13 cellular contexts compared by ENCODE assay signal in genomic region chr1:203136409-203137042, GRCh38. TPM values are rescaled to one million over a fixed set of nuclear protein-coding genes. Genes with fewer than 3 reads are reported as not detected.
DNase-seq lines count a peak whose midpoint lies in the region; FAIRE-seq and TF ChIP-seq lines count a peak whose summit lies in the region.
"Had no signal": no experiment of that assay in that cellular context is flagged by ENCODE, and none has a peak within 500 bp of the region (broad histone marks: within the 10 kb centered on the region; RNA-seq: fewer than 3 reads in every experiment).

No MANE protein-coding gene starts in this region.

- no peaks in the 10 kb centered on the region for H3F3A ChIP-seq in MM.1S (ENCODE audit: insufficient read depth, low read length)

- H3K36me3 ChIP-seq in MM.1S (replicated peaks; ENCODE audit: insufficient read depth, low read length), result no peaks in the 10 kb centered on the region
- no peaks in the 10 kb centered on the region for H3K36me3 ChIP-seq in kidney (ENCODE audit: control insufficient read depth in 1 of 2, insufficient read depth in 2 of 2, low read length in 2 of 2)
- no peaks in the 10 kb centered on the region for H3K36me3 ChIP-seq in adrenal gland (replicated peaks in 1 of 2)

- no peak overlapping the region for H3K4me2 ChIP-seq in MM.1S (ENCODE audit: low read depth, low read length)

- no peak overlapping the region for H3K4me3 ChIP-seq in MM.1S (ENCODE audit: low read length)
- no peak overlapping the region for H3K4me3 ChIP-seq in astrocyte of the cerebellum (ENCODE audit: low read depth, low read length)
- no peak overlapping the region for H3K4me3 ChIP-seq in kidney (ENCODE audit: low read length in 2 of 2)
- H3K4me3 ChIP-seq in adrenal gland, result no peak overlapping the region
- H3K4me3 ChIP-seq: SJCRH30 had no signal

- H3K9me3 ChIP-seq in MM.1S (replicated peaks; ENCODE audit: insufficient read depth, low read length) (no peaks in the 10 kb centered on the region), kidney (ENCODE audit: control insufficient read depth in 1 of 2, low read length in 2 of 2) (no peaks in the 10 kb centered on the region), adrenal gland (replicated peaks in 1 of 3) (no peaks in the 10 kb centered on the region)
- H3K9me3 ChIP-seq: SJCRH30 had no signal

- in situ Hi-C loops in G401 (cut with HindIII; ENCODE audit: low sequenced_read_pairs) (no loop called here), astrocyte of the cerebellum (cut with HindIII; ENCODE audit: low sequenced_read_pairs) (no loop called here)

- intact Hi-C loops in kidney (cut with DNase I) (no loop called here), adrenal gland (cut with DNase I) (no loop called here)

- no peaks in the 10 kb centered on the region for H3K4me1 ChIP-seq in MM.1S (ENCODE audit: low read length)
- no peaks in the 10 kb centered on the region for H3K4me1 ChIP-seq in kidney (ENCODE audit: control insufficient read depth in 1 of 2, insufficient read depth in 1 of 2, low read depth in 1 of 2, low read length in 2 of 2)
- no peaks in the 10 kb centered on the region for H3K4me1 ChIP-seq in adrenal gland (replicated peaks in 1 of 2)

- no peaks in the 10 kb centered on the region for H3K79me2 ChIP-seq in MM.1S (ENCODE audit: low read length)

- no peaks in the 10 kb centered on the region for H4K20me1 ChIP-seq in MM.1S (ENCODE audit: insufficient read depth, low read length)

- H3K27ac ChIP-seq in MM.1S (ENCODE audit: low read length) (no peak overlapping the region), kidney (ENCODE audit: low read depth in 2 of 2, low read length in 2 of 2) (no peak overlapping the region), adrenal gland (no peak overlapping the region)

- H3K27me3 ChIP-seq in MM.1S (replicated peaks; ENCODE audit: insufficient read depth, low read length) (no peaks in the 10 kb centered on the region), adrenal gland (no peaks in the 10 kb centered on the region)
- H3K27me3 ChIP-seq: SJCRH30 had no signal

- H3K9me2 ChIP-seq in MM.1S (replicated peaks; ENCODE audit: insufficient read depth, low read length), result no peaks in the 10 kb centered on the region

- H2AFZ ChIP-seq in MM.1S (ENCODE audit: low read length), result no peak overlapping the region

- DNase-seq in G401 (ENCODE audit: low spot score) (peak; percentile 84), MM.1S (no peak), astrocyte of the cerebellum (ENCODE audit: low read depth) (no peak), myocyte (ENCODE audit: low read depth) (peak; percentile 60), kidney (no peak), adrenal gland (no peak), dedifferentiated amniotic fluid mesenchymal stem cell (ENCODE audit: extremely low spot score) (no peak)
- DNase-seq: activated CD8-positive, alpha-beta memory T cell treated with anti-CD3 and anti-CD28 coated beads, Interleukin-2, amount 50 U/mL, for 4 hours; effector memory CD4-positive, alpha-beta T cell; left cardiac atrium; NCI-H526 treated with DMSO at 0.1 percent for 48 hours had no signal

- TF ChIP-seq POLR2A in adrenal gland (IDR thresholded peaks at IDR 0.05), result no peak

- H3K9ac ChIP-seq in MM.1S (ENCODE audit: low read length), result no peak overlapping the region
- H3K9ac ChIP-seq in kidney (ENCODE audit: low read length in 2 of 2), result no peak overlapping the region

- WGBS in adrenal gland, 4 donors, result 70 to 96% (median 88%) methylated on average over 1 of the region's 1 CpG

- TF ChIP-seq CTCF in MM.1S (IDR thresholded peaks at IDR 0.05; ENCODE audit: low read length) (peak; percentile 26), astrocyte of the cerebellum (IDR thresholded peaks at IDR 0.05; ENCODE audit: low read depth, low read length, missing control alignments) (peak; percentile 11), kidney (IDR thresholded peaks at IDR 0.05; ENCODE audit: borderline replicate concordance, extremely low read depth, insufficient read depth) (no peak), adrenal gland (IDR thresholded peaks at IDR 0.05) (no peak)

- no peak for FAIRE-seq in kidney (lab: Jason Lieb, UNC)

RNA-seq across cellular contexts. Expression of gene ADORA1, which starts 9.0 kb away (rescaled TPM):
- total RNA-seq in G401 (2014; rRNA removed; shearing (Covaris generic)), result 8.4 and 13.2 TPM in 2 replicates
- total RNA-seq in myocyte (27.4 and 42.0 TPM in 2 replicates), kidney (4.9 TPM), adrenal gland (1 to 10 TPM in 1 of 8 donors, under 1 TPM in 7; 0.14 to 1.7 (median 0.66) TPM)
- polyA plus RNA-seq in myocyte (2012), result 75.1 TPM
- polyA plus RNA-seq in kidney (ENCODE audit: insufficient read depth, low read depth, low replicate concordance) (21.2 TPM), adrenal gland (under 1 TPM; 0.47 to 0.56 (median 0.49) TPM)

RNA-seq across cellular contexts. Expression of gene MYBPH, which starts 39.1 kb away (rescaled TPM):
- 0.47 TPM in 1 of 2 replicates, not detected in the other for total RNA-seq in G401 (2014; rRNA removed; shearing (Covaris generic))
- 1,679 and 2,440 TPM in 2 replicates for total RNA-seq in myocyte
- polyA plus RNA-seq in myocyte (2012), result 817 TPM
- not detected for total RNA-seq in kidney
- 2.3 TPM for polyA plus RNA-seq in kidney (ENCODE audit: insufficient read depth, low read depth, low replicate concordance)
- not detected for total RNA-seq in adrenal gland
- under 1 TPM in 1 of 3 donors, not detected in 2; 0.64 TPM for polyA plus RNA-seq in adrenal gland
- total RNA-seq: left cardiac atrium, subcutaneous adipose tissue had no signal

RNA-seq across cellular contexts. Expression of gene CHI3L1, which starts 50.0 kb away (rescaled TPM):
- total RNA-seq in G401 (2014; rRNA removed; shearing (Covaris generic)), result 1.3 TPM in 1 of 2 replicates, not detected in the other
- total RNA-seq in myocyte, result 0.37 and 1.2 TPM in 2 replicates
- 9.1 TPM for polyA plus RNA-seq in myocyte (2012)
- 49.5 TPM for total RNA-seq in kidney
- polyA plus RNA-seq in kidney (ENCODE audit: insufficient read depth, low read depth, low replicate concordance), result 96.6 TPM
- total RNA-seq in adrenal gland, result 1 to 10 TPM in 3 of 8 donors, under 1 TPM in 5; 0.24 to 2.0 (median 0.74) TPM
- polyA plus RNA-seq in adrenal gland, result 10 to 100 TPM in 1 of 3 donors, 1 to 10 TPM in 1, under 1 TPM in 1; 0.53 to 19.1 (median 5.3) TPM
- total RNA-seq: SJCRH30 had no signal

RNA-seq across cellular contexts. Expression of gene MYOG, which starts 50.7 kb away (rescaled TPM):
- not detected in 2 replicates for total RNA-seq in G401 (2014; rRNA removed; shearing (Covaris generic))
- total RNA-seq in myocyte, result 882 and 1,586 TPM in 2 replicates
- 367 TPM for polyA plus RNA-seq in myocyte (2012)
- total RNA-seq in kidney, result not detected
- polyA plus RNA-seq in kidney (ENCODE audit: insufficient read depth, low read depth, low replicate concordance), result not detected
- total RNA-seq in adrenal gland, result not detected
- not detected for polyA plus RNA-seq in adrenal gland
- total RNA-seq: left cardiac atrium, subcutaneous adipose tissue had no signal

Comparison
In these comparisons a context has a peak if more than half of its experiments do, and no peak if none do; other contexts are left out.
1. DNase-seq: peak in G401 (single experiment) and myocyte (single experiment); none in MM.1S (single experiment), astrocyte of the cerebellum (single experiment), kidney (single experiment), adrenal gland (0 of 7) and dedifferentiated amniotic fluid mesenchymal stem cell (single experiment).
2. CTCF ChIP-seq: peak in MM.1S (single experiment) and astrocyte of the cerebellum (single experiment); none in kidney (single experiment) and adrenal gland (0 of 6).
3. RNA of gene MYBPH, which starts 39.1 kb away (total RNA-seq): 1,679 to 2,440 TPM in myocyte; 0.47 TPM in G401, not detected in kidney (single experiment) and not detected in adrenal gland; every median in the first group is over 1,000 times any median in the second.
4. RNA of gene CHI3L1, which starts 50.0 kb away (total RNA-seq): 49.5 TPM in kidney (single experiment); 1.3 TPM in G401, 0.24 to 2.0 TPM in adrenal gland and 0.37 to 1.2 TPM in myocyte; every median in the first group is over 10 times any median in the second.